ENCODE assay signal across 1 cellular context in genomic region chr12:1993341-1993740, GRCh38.
TF ChIP-seq lines count a peak whose summit lies in the region.

No MANE protein-coding gene starts in this region.

TF ChIP-seq in GM23338, 12 proteins besides CTCF, POLR2A, EP300 and RAD21 (continued from another document):
- TF ChIP-seq ZNF462 (CRISPR knock-in tag; IDR thresholded peaks at IDR 0.05) (no peak), EZH2 (IDR thresholded peaks at IDR 0.05; ENCODE audit: low read depth, unreplicated experiment) (no peak), POLR2AphosphoS5 (IDR thresholded peaks at IDR 0.05; ENCODE audit: low read depth) (no peak), ZNF331 (CRISPR knock-in tag; IDR thresholded peaks at IDR 0.05; ENCODE audit: low read depth) (no peak)
